In genomic region chr4:108047199-108047598, GRCh38 we compare ENCODE assay signal across 15 cellular contexts. TPM values are rescaled to one million over a fixed set of nuclear protein-coding genes. Genes with fewer than 3 reads are reported as not detected.
DNase-seq lines count a peak whose midpoint lies in the region; ATAC-seq and TF ChIP-seq lines count a peak whose summit lies in the region.
"Had no signal": no experiment of that assay in that cellular context is flagged by ENCODE, and none has a peak within 500 bp of the region (broad histone marks: within the 10 kb centered on the region; RNA-seq: fewer than 3 reads in every experiment).

No MANE protein-coding gene starts in this region.

- H3K4me1 ChIP-seq in thymus (ENCODE audit: control insufficient read depth, insufficient read depth, low read length) (peaks cover 37% of the 10 kb centered on the region), PC-3 (ENCODE audit: insufficient read depth, low read length) (peaks cover 20% of the 10 kb centered on the region)
- H3K4me1 ChIP-seq: BE2C, SJSA1 had no signal

- no peak overlapping the region for H3K4me3 ChIP-seq in thymus (ENCODE audit: low read length)
- no peak overlapping the region for H3K4me3 ChIP-seq in PC-3 (ENCODE audit: low read length)
- H3K4me3 ChIP-seq in MG63 = no peak overlapping the region
- H3K4me3 ChIP-seq: SJSA1 had no signal

- H3K9me3 ChIP-seq in KOPT-K1 (ENCODE audit: insufficient read depth, low read length, poor library complexity, severe bottlenecking) (no peaks in the 10 kb centered on the region), thymus (ENCODE audit: control insufficient read depth) (no peaks in the 10 kb centered on the region), PC-3 (ENCODE audit: low read length) (no peaks in the 10 kb centered on the region), MG63 (no peaks in the 10 kb centered on the region)
- H3K9me3 ChIP-seq: BE2C, SJSA1 had no signal

- no peaks in the 10 kb centered on the region for H3K27me3 Mint-ChIP-seq in activated naive CD4-positive, alpha-beta T cell treated with anti-CD3 and anti-CD28 coated beads for 36 hours (ENCODE audit: low read depth)
- H3K27me3 Mint-ChIP-seq in activated naive CD4-positive, alpha-beta T cell treated with anti-CD3 and anti-CD28 coated beads, Interleukin-2, amount 10 ng/mL, durations not matched to agents 7 days and 5 days = no peaks in the 10 kb centered on the region
- no peaks in the 10 kb centered on the region for H3K27me3 Mint-ChIP-seq in activated naive CD8-positive, alpha-beta T cell treated with anti-CD3 and anti-CD28 coated beads, Interleukin-2, amount 50 U/mL, for 24 hours

- H3K9ac ChIP-seq in PC-3 (ENCODE audit: low read length) = no peak overlapping the region

- no peaks in the 10 kb centered on the region for H3F3A ChIP-seq in PC-3 (ENCODE audit: low read length, unreplicated experiment)

- peaks cover 83% of the 10 kb centered on the region for H3K4me1 Mint-ChIP-seq in activated naive CD4-positive, alpha-beta T cell treated with anti-CD3 and anti-CD28 coated beads for 36 hours (ENCODE audit: low read depth)
- H3K4me1 Mint-ChIP-seq in activated naive CD4-positive, alpha-beta T cell treated with anti-CD3 and anti-CD28 coated beads, Interleukin-2, amount 10 ng/mL, durations not matched to agents 7 days and 5 days = peaks cover 77% of the 10 kb centered on the region
- peaks cover 76% of the 10 kb centered on the region for H3K4me1 Mint-ChIP-seq in activated naive CD8-positive, alpha-beta T cell treated with anti-CD3 and anti-CD28 coated beads, Interleukin-2, amount 50 U/mL, for 24 hours

- POLR2A ChIA-PET in PC-3 (lab: Charles Lee; ENCODE audit: unreplicated experiment) = no interaction called here

- no peaks in the 10 kb centered on the region for H3K79me2 ChIP-seq in PC-3 (ENCODE audit: low read length)

- no peak overlapping the region for H3K4me2 ChIP-seq in PC-3 (ENCODE audit: low read length)

- no TSS peak for BruUV-seq in PC-3 (replicated peaks; lab: Mats Ljungman, UMichigan)

- H4K20me1 ChIP-seq in PC-3 (ENCODE audit: low read length) = no peaks in the 10 kb centered on the region

- peak overlapping the region; percentile 68 for H3K27ac ChIP-seq in KOPT-K1 (ENCODE audit: low read depth, low read length, poor library complexity, severe bottlenecking)
- peak overlapping the region; percentile 18 for H3K27ac ChIP-seq in thymus (ENCODE audit: low read depth)
- H3K27ac ChIP-seq in PC-3 (ENCODE audit: low read length) = no peak overlapping the region
- H3K27ac ChIP-seq: HL-60, SJSA1 had no signal

- no peak for TF ChIP-seq CTCF in PC-3 (conservative IDR thresholded peaks at IDR 0.05; ENCODE audit: low read depth, low read length)

- H3K4me3 Mint-ChIP-seq in activated naive CD4-positive, alpha-beta T cell treated with anti-CD3 and anti-CD28 coated beads for 36 hours = no peak overlapping the region
- no peak overlapping the region for H3K4me3 Mint-ChIP-seq in activated naive CD4-positive, alpha-beta T cell treated with anti-CD3 and anti-CD28 coated beads, Interleukin-2, amount 10 ng/mL, durations not matched to agents 7 days and 5 days
- no peak overlapping the region for H3K4me3 Mint-ChIP-seq in activated naive CD8-positive, alpha-beta T cell treated with anti-CD3 and anti-CD28 coated beads, Interleukin-2, amount 50 U/mL, for 24 hours

- WGBS in thymus = 96% methylated on average over 2 of the region's 2 CpGs

- peaks cover 45% of the 10 kb centered on the region for H3K36me3 Mint-ChIP-seq in activated naive CD4-positive, alpha-beta T cell treated with anti-CD3 and anti-CD28 coated beads for 36 hours (ENCODE audit: low read depth)
- H3K36me3 Mint-ChIP-seq in activated naive CD4-positive, alpha-beta T cell treated with anti-CD3 and anti-CD28 coated beads, Interleukin-2, amount 10 ng/mL, durations not matched to agents 7 days and 5 days = peaks cover 67% of the 10 kb centered on the region
- peaks cover 22% of the 10 kb centered on the region for H3K36me3 Mint-ChIP-seq in activated naive CD8-positive, alpha-beta T cell treated with anti-CD3 and anti-CD28 coated beads, Interleukin-2, amount 50 U/mL, for 24 hours (ENCODE audit: low read depth)

- H2AFZ ChIP-seq in PC-3 (ENCODE audit: low read length) = no peak overlapping the region

- no peaks in the 10 kb centered on the region for H3K9me2 ChIP-seq in PC-3 (replicated peaks; ENCODE audit: low read length)

- peak overlapping the region; percentile 89 for H3K27ac Mint-ChIP-seq in activated naive CD4-positive, alpha-beta T cell treated with anti-CD3 and anti-CD28 coated beads for 36 hours
- no peak overlapping the region for H3K27ac Mint-ChIP-seq in activated naive CD4-positive, alpha-beta T cell treated with anti-CD3 and anti-CD28 coated beads, Interleukin-2, amount 10 ng/mL, durations not matched to agents 7 days and 5 days
- peak overlapping the region; percentile 61 for H3K27ac Mint-ChIP-seq in activated naive CD8-positive, alpha-beta T cell treated with anti-CD3 and anti-CD28 coated beads, Interleukin-2, amount 50 U/mL, for 24 hours

- H3K36me3 ChIP-seq in KOPT-K1 (ENCODE audit: insufficient read depth, low read length) (peaks cover 68% of the 10 kb centered on the region), thymus (ENCODE audit: control insufficient read depth, insufficient read depth) (peaks cover 51% of the 10 kb centered on the region), PC-3 (ENCODE audit: low read depth, low read length) (no peaks in the 10 kb centered on the region), MG63 (no peaks in the 10 kb centered on the region)
- H3K36me3 ChIP-seq: BE2C had no signal

- no peak for ATAC-seq in activated naive CD8-positive, alpha-beta T cell treated with anti-CD3 and anti-CD28 coated beads, Interleukin-2, amount 50 U/mL, for 24 hours
- ATAC-seq in PC-3 = no peak

- CTCF ChIA-PET in activated naive CD4-positive, alpha-beta T cell treated with anti-CD3 and anti-CD28 coated beads for 36 hours (lab: Charles Lee) = interaction anchor here (0.9 to 2.9 kb wide), 6 partner anchors 13 to 526 kb away, joined by 3 to 10 read pairs (median 4); no protein-coding TSS in a partner anchor
- CTCF ChIA-PET in activated naive CD4-positive, alpha-beta T cell treated with anti-CD3 and anti-CD28 coated beads, Interleukin-2, amount 10 ng/mL, durations not matched to agents 7 days and 5 days (lab: Charles Lee) = interaction anchor here (1.0 to 2.0 kb wide), 3 partner anchors 11 to 29 kb away, joined by 3 to 6 read pairs (median 4); no protein-coding TSS in a partner anchor
- CTCF ChIA-PET in PC-3 (lab: Charles Lee) = no interaction called here

- H3K27me3 ChIP-seq in thymus (ENCODE audit: control insufficient read depth, insufficient read depth) (no peaks in the 10 kb centered on the region), PC-3 (ENCODE audit: low read length) (no peaks in the 10 kb centered on the region), MG63 (no peaks in the 10 kb centered on the region)
- H3K27me3 ChIP-seq: BE2C, SJSA1 had no signal

- H3K9me3 Mint-ChIP-seq in activated naive CD4-positive, alpha-beta T cell treated with anti-CD3 and anti-CD28 coated beads for 36 hours = no peaks in the 10 kb centered on the region
- no peaks in the 10 kb centered on the region for H3K9me3 Mint-ChIP-seq in activated naive CD4-positive, alpha-beta T cell treated with anti-CD3 and anti-CD28 coated beads, Interleukin-2, amount 10 ng/mL, durations not matched to agents 7 days and 5 days
- no peaks in the 10 kb centered on the region for H3K9me3 Mint-ChIP-seq in activated naive CD8-positive, alpha-beta T cell treated with anti-CD3 and anti-CD28 coated beads, Interleukin-2, amount 50 U/mL, for 24 hours

- intact Hi-C loops in activated naive CD4-positive, alpha-beta T cell treated with anti-CD3 and anti-CD28 coated beads for 36 hours (cut with micrococcal nuclease) = loop anchor here (5.0 kb wide), 1 partner anchor 575 kb away; the partner anchor contains the start of gene RPL34
- intact Hi-C loops in PC-3 (cut with micrococcal nuclease) = no loop called here

- no peak for DNase-seq in activated naive CD4-positive, alpha-beta T cell treated with anti-CD3 and anti-CD28 coated beads for 36 hours
- DNase-seq in activated naive CD4-positive, alpha-beta T cell treated with anti-CD3 and anti-CD28 coated beads, Interleukin-2, amount 10 ng/mL, durations not matched to agents 7 days and 5 days = no peak
- DNase-seq in activated naive CD8-positive, alpha-beta T cell treated with anti-CD3 and anti-CD28 coated beads, Interleukin-2, amount 50 U/mL, for 24 hours = no peak
- DNase-seq in PC-3 (no peak), MG63 (no peak)
- DNase-seq: BE2C, NCI-H1048, NCI-H1694 treated with DMSO at 0.1 percent for 48 hours, NCI-H2171 treated with DMSO at 0.1 percent for 48 hours, NCI-H510A treated with DMSO at 0.1 percent for 48 hours, RPMI8226 had no signal

RNA-seq across cellular contexts. Expression of gene HADH, which starts 57.5 kb away (rescaled TPM):
- total RNA-seq in activated naive CD4-positive, alpha-beta T cell treated with anti-CD3 and anti-CD28 coated beads for 36 hours = 10 to 100 TPM; 56.1 to 57.6 TPM
- 41.2 TPM for polyA plus RNA-seq in thymus
- total RNA-seq in PC-3 (2014; rRNA removed) = 10.8 and 17.5 TPM in 2 replicates
- 24.3 and 30.8 TPM in 2 replicates for total RNA-seq in MG63 (2014; rRNA removed; shearing (Covaris generic); ENCODE audit: low replicate concordance)
